ENCODE assay signal across 13 cellular contexts in the genomic region with DNA sequence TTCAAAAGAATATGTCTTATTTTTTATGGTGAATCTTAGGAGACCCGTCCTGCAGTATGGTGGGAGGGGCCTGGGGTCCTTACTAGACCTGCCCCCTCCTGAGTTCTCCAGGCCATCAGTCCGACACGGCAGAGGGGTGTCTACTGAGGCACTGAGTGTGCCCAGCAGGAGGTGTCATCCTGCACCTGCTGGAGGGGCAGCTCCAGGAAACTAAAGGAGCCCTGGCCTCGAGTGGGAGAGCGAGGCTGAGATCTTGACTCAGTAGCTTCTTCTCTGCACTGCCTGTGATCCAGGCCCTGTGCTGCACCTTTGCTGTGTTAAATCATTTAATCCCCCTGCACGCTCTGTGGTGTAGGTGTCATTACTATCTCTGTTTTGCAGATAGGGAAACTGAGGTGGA.
DNase-seq lines count a peak whose midpoint lies in the region; ATAC-seq and TF ChIP-seq lines count a peak whose summit lies in the region.
"Had no signal": no experiment of that assay in that cellular context is flagged by ENCODE, and none has a peak within 500 bp of the region (broad histone marks: within the 10 kb centered on the region; RNA-seq: fewer than 3 reads in every experiment).

No MANE protein-coding gene starts in this region.

- intact Hi-C loops in Right ventricle myocardium superior (cut with DNase I) = no loop called here

- H3K9me3 Mint-ChIP-seq in activated CD8-positive, alpha-beta memory T cell treated with anti-CD3 and anti-CD28 coated beads, Interleukin-2, amount 10 ng/mL, durations not matched to agents 7 days and 5 days (ENCODE audit: low read depth) = no peaks in the 10 kb centered on the region
- H3K9me3 Mint-ChIP-seq in osteocyte (ENCODE audit: unreplicated experiment) = no peaks in the 10 kb centered on the region
- H3K9me3 Mint-ChIP-seq: CD4-positive, alpha-beta T cell had no signal

- DNase-seq in activated CD8-positive, alpha-beta memory T cell treated with anti-CD3 and anti-CD28 coated beads, Interleukin-2, amount 10 ng/mL, durations not matched to agents 7 days and 5 days = peak; percentile 16
- DNase-seq in activated CD8-positive, alpha-beta memory T cell treated with anti-CD3 and anti-CD28 coated beads, Interleukin-2, amount 50 U/mL, for 4 hours = no peak
- DNase-seq in islet precursor cell (peak; percentile 22), osteocyte (ENCODE audit: extremely low spot score, unreplicated experiment) (peak; percentile 62), Right ventricle myocardium superior (no peak), NCI-H128 (lab: John Stamatoyannopoulos, UW; ENCODE audit: unreplicated experiment) (no peak)
- DNase-seq: ACHN; C1 segment of cervical spinal cord; CD4-positive, alpha-beta T cell; GF-D8; GM23248 had no signal

- TF ChIP-seq CTCF in osteocyte (IDR thresholded peaks at IDR 0.05) = no peak

- H3K27ac Mint-ChIP-seq in activated CD8-positive, alpha-beta memory T cell treated with anti-CD3 and anti-CD28 coated beads, Interleukin-2, amount 10 ng/mL, durations not matched to agents 7 days and 5 days = no peak overlapping the region
- H3K27ac Mint-ChIP-seq in osteocyte (ENCODE audit: unreplicated experiment) = no peak overlapping the region
- H3K27ac Mint-ChIP-seq: CD4-positive, alpha-beta T cell had no signal

- CTCF ChIA-PET in activated CD8-positive, alpha-beta memory T cell treated with anti-CD3 and anti-CD28 coated beads, Interleukin-2, amount 10 ng/mL, durations not matched to agents 7 days and 5 days (lab: Charles Lee) = interaction anchor here (0.5 kb wide), 1 partner anchor 32 kb away, joined by 3 read pairs; no protein-coding TSS in a partner anchor

- H3K4me3 Mint-ChIP-seq in activated CD8-positive, alpha-beta memory T cell treated with anti-CD3 and anti-CD28 coated beads, Interleukin-2, amount 10 ng/mL, durations not matched to agents 7 days and 5 days = no peak overlapping the region
- H3K4me3 Mint-ChIP-seq in osteocyte (ENCODE audit: unreplicated experiment) = no peak overlapping the region
- H3K4me3 Mint-ChIP-seq: CD4-positive, alpha-beta T cell had no signal

- ATAC-seq in activated CD8-positive, alpha-beta memory T cell treated with anti-CD3 and anti-CD28 coated beads, Interleukin-2, amount 10 ng/mL, durations not matched to agents 7 days and 5 days = no peak
- ATAC-seq in Right ventricle myocardium superior (ENCODE audit: poor library complexity) = no peak
- no peak for ATAC-seq in GM19328 (IDR thresholded peaks at IDR 0.05; ENCODE audit: unreplicated experiment)
- ATAC-seq: HCT116 had no signal

- no peaks in the 10 kb centered on the region for H3K36me3 Mint-ChIP-seq in activated CD8-positive, alpha-beta memory T cell treated with anti-CD3 and anti-CD28 coated beads, Interleukin-2, amount 10 ng/mL, durations not matched to agents 7 days and 5 days
- no peaks in the 10 kb centered on the region for H3K36me3 Mint-ChIP-seq in osteocyte (ENCODE audit: unreplicated experiment)

- no peaks in the 10 kb centered on the region for H3K4me1 Mint-ChIP-seq in activated CD8-positive, alpha-beta memory T cell treated with anti-CD3 and anti-CD28 coated beads, Interleukin-2, amount 10 ng/mL, durations not matched to agents 7 days and 5 days
- H3K4me1 Mint-ChIP-seq in osteocyte (ENCODE audit: unreplicated experiment) = no peaks in the 10 kb centered on the region

- H3K27me3 Mint-ChIP-seq in activated CD8-positive, alpha-beta memory T cell treated with anti-CD3 and anti-CD28 coated beads, Interleukin-2, amount 10 ng/mL, durations not matched to agents 7 days and 5 days = peaks cover 21% of the 10 kb centered on the region
- H3K27me3 Mint-ChIP-seq in osteocyte (ENCODE audit: unreplicated experiment) = peaks cover 10% of the 10 kb centered on the region

Comparison
In these comparisons a context has a peak if more than half of its experiments do, and no peak if none do; other contexts are left out.
1. DNase-seq: peak in activated CD8-positive, alpha-beta memory T cell treated with anti-CD3 and anti-CD28 coated beads, Interleukin-2, amount 10 ng/mL, durations not matched to agents 7 days and 5 days (single experiment), islet precursor cell (single experiment) and osteocyte (single experiment); none in activated CD8-positive, alpha-beta memory T cell treated with anti-CD3 and anti-CD28 coated beads, Interleukin-2, amount 50 U/mL, for 4 hours (single experiment), Right ventricle myocardium superior (single experiment) and NCI-H128 (single experiment).